Comparison of ENCODE assay signal across 1 cellular context in genomic region chr5:142280066-142281011, GRCh38.
A peak's percentile ranks its signal among the peaks of the same experiment; 100 is the strongest.
TF ChIP-seq lines count a peak whose summit lies in the region.

No MANE protein-coding gene starts in this region.

TF ChIP-seq in HepG2, 621 proteins besides CTCF, POLR2A, EP300 and RAD21 (continued from another document):
- TF ChIP-seq ZBTB37 (CRISPR knock-in tag; IDR thresholded peaks at IDR 0.05) (no peak), LBX2 (CRISPR knock-in tag; IDR thresholded peaks at IDR 0.05; ENCODE audit: borderline replicate concordance) (no peak), TCF12 (IDR thresholded peaks at IDR 0.05) (no peak), TCF12 (CRISPR knock-in tag; IDR thresholded peaks at IDR 0.05) (no peak), ZNF12 (CRISPR knock-in tag; IDR thresholded peaks at IDR 0.05) (no peak), WIZ (CRISPR knock-in tag; IDR thresholded peaks at IDR 0.05) (no peak), NONO (IDR thresholded peaks at IDR 0.05) (no peak), NONO (CRISPR knock-in tag; conservative IDR thresholded peaks at IDR 0.05) (no peak), NRL (CRISPR knock-in tag; IDR thresholded peaks at IDR 0.05; ENCODE audit: borderline replicate concordance) (no peak), GMEB1 (CRISPR knock-in tag; IDR thresholded peaks at IDR 0.05; ENCODE audit: borderline replicate concordance) (no peak), TFDP2 (CRISPR knock-in tag; IDR thresholded peaks at IDR 0.05) (no peak), HOXA3 (CRISPR knock-in tag; IDR thresholded peaks at IDR 0.05) (peak; percentile 14; the same call in 1 of the 2 replicates), ZKSCAN1 (IDR thresholded peaks at IDR 0.05; ENCODE audit: low read length) (no peak), NFAT5 (CRISPR knock-in tag; IDR thresholded peaks at IDR 0.05) (no peak), SAP130 (CRISPR knock-in tag; IDR thresholded peaks at IDR 0.05; ENCODE audit: low read depth) (peak; percentile 34; the same call in 1 of the 2 replicates), ZNF367 (CRISPR knock-in tag; IDR thresholded peaks at IDR 0.05; ENCODE audit: borderline replicate concordance) (no peak), ZHX2 (IDR thresholded peaks at IDR 0.05; ENCODE audit: low read depth) (no peak), ZHX2 (CRISPR knock-in tag; IDR thresholded peaks at IDR 0.05; ENCODE audit: borderline replicate concordance) (no peak), ZMAT3 (CRISPR knock-in tag; conservative IDR thresholded peaks at IDR 0.05) (no peak), SOX6 (IDR thresholded peaks at IDR 0.05) (no peak), SOX6 (CRISPR knock-in tag; IDR thresholded peaks at IDR 0.05) (no peak; the same call in 1 of the 2 replicates), MIXL1 (CRISPR knock-in tag; IDR thresholded peaks at IDR 0.05) (no peak), ZNF652 (CRISPR knock-in tag; IDR thresholded peaks at IDR 0.05; ENCODE audit: borderline replicate concordance, low read depth) (no peak), NR2F2 (IDR thresholded peaks at IDR 0.05; ENCODE audit: borderline replicate concordance, low read depth) (no peak), ASH2L (IDR thresholded peaks at IDR 0.05; ENCODE audit: insufficient read length, low read depth, low read length) (no peak), EHMT2 (IDR thresholded peaks at IDR 0.05; ENCODE audit: borderline replicate concordance, low read depth, low read length) (no peak), ZNF441 (CRISPR knock-in tag; IDR thresholded peaks at IDR 0.05; ENCODE audit: borderline replicate concordance) (no peak)
